Comparison of ENCODE assay signal across 8 cellular contexts in genomic region chr16:67170168-67170947, GRCh38. TPM values are rescaled to one million over a fixed set of nuclear protein-coding genes. Genes with fewer than 3 reads are reported as not detected.
DNase-seq lines count a peak whose midpoint lies in the region; ATAC-seq and TF ChIP-seq lines count a peak whose summit lies in the region.

NOL3 (plus strand) TSS chr16:67170538.

- H3K27ac Mint-ChIP-seq in WTC11: no peak within 1 kb of the TSS; the same call in 1 of the 2 replicates

- H3K27ac ChIP-seq in esophagus muscularis mucosa (replicated peaks in 1 of 4) (peak within 1 kb of the TSS; percentile 89 to 97 (median 95)), urinary bladder (ENCODE audit: low read depth) (peak within 1 kb of the TSS; percentile 69)

- ATAC-seq in WTC11: peak; percentile 33

- no peaks in the 10 kb centered on the region for H3K9me3 Mint-ChIP-seq in WTC11

- 2% methylated on average over 19 of the region's 50 CpGs for WGBS in esophagus muscularis mucosa
- WGBS in urinary bladder: 1% methylated on average over 50 of the region's 50 CpGs

- H3K4me3 ChIP-seq in esophagus muscularis mucosa (peak within 1 kb of the TSS; percentile 58 to 64 (median 60)), mucosa of stomach (ENCODE audit: low read length) (peak within 1 kb of the TSS; percentile 63), urinary bladder (ENCODE audit: low read depth, low read length) (peak within 1 kb of the TSS; percentile 43)

- H3K9ac ChIP-seq in mucosa of stomach (ENCODE audit: low read length): peak within 1 kb of the TSS; percentile 67

- POLR2A ChIA-PET in WTC11 (lab: Charles Lee): interaction anchor here (0.5 to 2.5 kb wide), 7 partner anchors 8 to 258 kb away, joined by 3 to 9 read pairs (median 5); partner anchors contain the start of genes B3GNT9, CES3, FBXL8 and TRADD

- H3K4me1 Mint-ChIP-seq in WTC11: peaks cover 41% of the 10 kb centered on the region

- no peaks in the 10 kb centered on the region for H3K36me3 Mint-ChIP-seq in WTC11

- peak within 1 kb of the TSS; percentile 85 for H3K4me3 Mint-ChIP-seq in WTC11

- TF ChIP-seq EP300 in esophagus muscularis mucosa (IDR thresholded peaks at IDR 0.05): no peak

- H3K27me3 Mint-ChIP-seq in WTC11 (ENCODE audit: low read depth): peaks cover 95% of the 10 kb centered on the region

- H3K4me1 ChIP-seq in esophagus muscularis mucosa: peaks cover 53 to 100% (median 89%) of the 10 kb centered on the region in 4 donors
- H3K4me1 ChIP-seq in mucosa of stomach (ENCODE audit: control insufficient read depth, insufficient read depth, low read length): peaks cover 40% of the 10 kb centered on the region
- H3K4me1 ChIP-seq in urinary bladder (ENCODE audit: insufficient read depth): no peaks in the 10 kb centered on the region

- H3K9me3 ChIP-seq in esophagus muscularis mucosa (no peaks in the 10 kb centered on the region), mucosa of stomach (ENCODE audit: control insufficient read depth, low read length) (no peaks in the 10 kb centered on the region)

- TF ChIP-seq POLR2A in esophagus muscularis mucosa (IDR thresholded peaks at IDR 0.05; ENCODE audit: low read depth): peak; percentile 30

- TF ChIP-seq CTCF in WTC11 (IDR thresholded peaks at IDR 0.05) (no peak), esophagus muscularis mucosa (IDR thresholded peaks at IDR 0.05) (no peak)

- CTCF ChIA-PET in WTC11 (lab: Charles Lee): interaction anchor here (0.6 to 15.6 kb wide), 32 partner anchors 8 to 297 kb away, joined by 3 to 386 read pairs (median 5); partner anchors contain the start of genes B3GNT9, CES3, ELMO3 and EXOC3L1

- peak; percentile 79 for DNase-seq in NCI-H1436 (lab: John Stamatoyannopoulos, UW)
- DNase-seq in NCI-H1436 treated with DMSO at 0.1 percent for 48 hours (lab: John Stamatoyannopoulos, UW): no peak
- peak; percentile 60 for DNase-seq in GOT3 (lab: John Stamatoyannopoulos, UW)
- DNase-seq in NCI-H146 treated with DMSO at 0.1 percent for 48 hours (lab: John Stamatoyannopoulos, UW; ENCODE audit: unreplicated experiment): peak; percentile 69
- DNase-seq in WTC11 (ENCODE audit: low spot score): peak; percentile 82
- peak; percentile 97 for DNase-seq in esophagus muscularis mucosa (ENCODE audit: extremely low spot score)

- intact Hi-C loops in esophagus muscularis mucosa (cut with DNase I): no loop called here

- H3K27me3 ChIP-seq in esophagus muscularis mucosa (peaks cover 0 to 8% (median 0%) of the 10 kb centered on the region in 4 donors), mucosa of stomach (ENCODE audit: control insufficient read depth, insufficient read depth, low read length) (peaks cover 7% of the 10 kb centered on the region)

- peaks cover 0 to 16% (median 9%) of the 10 kb centered on the region in 4 donors for H3K36me3 ChIP-seq in esophagus muscularis mucosa
- H3K36me3 ChIP-seq in mucosa of stomach (ENCODE audit: control insufficient read depth, insufficient read depth, low read length): peaks cover 4% of the 10 kb centered on the region
- H3K36me3 ChIP-seq in urinary bladder (ENCODE audit: insufficient read depth): no peaks in the 10 kb centered on the region

TF ChIP-seq in WTC11, 78 proteins besides CTCF, POLR2A, EP300 and RAD21 (continues in another document):
- TF ChIP-seq ZNF219 (CRISPR knock-in tag; IDR thresholded peaks at IDR 0.05; ENCODE audit: borderline replicate concordance) (no peak), FOXK1 (CRISPR knock-in tag; IDR thresholded peaks at IDR 0.05) (0 out of 2 replicates have a peak, but pooled peaks have one; percentile 16), ZNF232 (CRISPR knock-in tag; IDR thresholded peaks at IDR 0.05) (no peak), OVOL2 (CRISPR knock-in tag; IDR thresholded peaks at IDR 0.05; ENCODE audit: borderline replicate concordance) (no peak), SP1 (CRISPR knock-in tag; conservative IDR thresholded peaks at IDR 0.05) (peak; percentile 60; the same call in 1 of the 2 replicates), ZNF512 (CRISPR knock-in tag; IDR thresholded peaks at IDR 0.05; ENCODE audit: borderline replicate concordance) (no peak), ETV6 (CRISPR knock-in tag; IDR thresholded peaks at IDR 0.05) (no peak), SMAD3 (CRISPR knock-in tag; IDR thresholded peaks at IDR 0.05; ENCODE audit: borderline replicate concordance) (no peak), MXD4 (CRISPR knock-in tag; IDR thresholded peaks at IDR 0.05; ENCODE audit: borderline replicate concordance) (no peak), MAX (CRISPR knock-in tag; IDR thresholded peaks at IDR 0.05) (peak; percentile 62), CDX4 (CRISPR knock-in tag; IDR thresholded peaks at IDR 0.05; ENCODE audit: borderline replicate concordance) (no peak), NR2C2 (CRISPR knock-in tag; IDR thresholded peaks at IDR 0.05) (no peak), RELA (CRISPR knock-in tag; IDR thresholded peaks at IDR 0.05; ENCODE audit: borderline replicate concordance) (no peak), IRF2 (CRISPR knock-in tag; IDR thresholded peaks at IDR 0.05; ENCODE audit: borderline replicate concordance, low read depth) (no peak), GABPB1 (CRISPR knock-in tag; IDR thresholded peaks at IDR 0.05) (peak; percentile 20), JUN (CRISPR knock-in tag; IDR thresholded peaks at IDR 0.05) (no peak), ZNF317 (CRISPR knock-in tag; IDR thresholded peaks at IDR 0.05; ENCODE audit: borderline replicate concordance, low read depth) (no peak)
- TF ChIP-seq, protein P1, sequence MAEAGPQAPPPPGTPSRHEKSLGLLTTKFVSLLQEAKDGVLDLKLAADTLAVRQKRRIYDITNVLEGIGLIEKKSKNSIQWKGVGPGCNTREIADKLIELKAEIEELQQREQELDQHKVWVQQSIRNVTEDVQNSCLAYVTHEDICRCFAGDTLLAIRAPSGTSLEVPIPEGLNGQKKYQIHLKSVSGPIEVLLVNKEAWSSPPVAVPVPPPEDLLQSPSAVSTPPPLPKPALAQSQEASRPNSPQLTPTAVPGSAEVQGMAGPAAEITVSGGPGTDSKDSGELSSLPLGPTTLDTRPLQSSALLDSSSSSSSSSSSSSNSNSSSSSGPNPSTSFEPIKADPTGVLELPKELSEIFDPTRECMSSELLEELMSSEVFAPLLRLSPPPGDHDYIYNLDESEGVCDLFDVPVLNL (CRISPR knock-in tag; IDR thresholded peaks at IDR 0.05; ENCODE audit: borderline replicate concordance, low read depth): no peak
- TF ChIP-seq, protein P2, sequence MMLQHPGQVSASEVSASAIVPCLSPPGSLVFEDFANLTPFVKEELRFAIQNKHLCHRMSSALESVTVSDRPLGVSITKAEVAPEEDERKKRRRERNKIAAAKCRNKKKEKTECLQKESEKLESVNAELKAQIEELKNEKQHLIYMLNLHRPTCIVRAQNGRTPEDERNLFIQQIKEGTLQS (CRISPR knock-in tag; conservative IDR thresholded peaks at IDR 0.05): no peak
- TF ChIP-seq, protein P3, sequence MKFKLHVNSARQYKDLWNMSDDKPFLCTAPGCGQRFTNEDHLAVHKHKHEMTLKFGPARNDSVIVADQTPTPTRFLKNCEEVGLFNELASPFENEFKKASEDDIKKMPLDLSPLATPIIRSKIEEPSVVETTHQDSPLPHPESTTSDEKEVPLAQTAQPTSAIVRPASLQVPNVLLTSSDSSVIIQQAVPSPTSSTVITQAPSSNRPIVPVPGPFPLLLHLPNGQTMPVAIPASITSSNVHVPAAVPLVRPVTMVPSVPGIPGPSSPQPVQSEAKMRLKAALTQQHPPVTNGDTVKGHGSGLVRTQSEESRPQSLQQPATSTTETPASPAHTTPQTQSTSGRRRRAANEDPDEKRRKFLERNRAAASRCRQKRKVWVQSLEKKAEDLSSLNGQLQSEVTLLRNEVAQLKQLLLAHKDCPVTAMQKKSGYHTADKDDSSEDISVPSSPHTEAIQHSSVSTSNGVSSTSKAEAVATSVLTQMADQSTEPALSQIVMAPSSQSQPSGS (CRISPR knock-in tag; IDR thresholded peaks at IDR 0.05; ENCODE audit: borderline replicate concordance, low read depth): no peak

RNA-seq across cellular contexts. Expression of gene NOL3, which starts in this region (rescaled TPM):
- 8.5 to 10.6 TPM (median 9.7 TPM) in 3 replicates for total RNA-seq in WTC11 (2021)
- 10 to 100 TPM; 40.6 to 58.2 (median 45.4) TPM for total RNA-seq in esophagus muscularis mucosa
- 5.3 TPM for total RNA-seq in urinary bladder
- polyA plus RNA-seq in urinary bladder: 66.6 TPM
